Comparison of ENCODE assay signal across 10 cellular contexts in the genomic region with DNA sequence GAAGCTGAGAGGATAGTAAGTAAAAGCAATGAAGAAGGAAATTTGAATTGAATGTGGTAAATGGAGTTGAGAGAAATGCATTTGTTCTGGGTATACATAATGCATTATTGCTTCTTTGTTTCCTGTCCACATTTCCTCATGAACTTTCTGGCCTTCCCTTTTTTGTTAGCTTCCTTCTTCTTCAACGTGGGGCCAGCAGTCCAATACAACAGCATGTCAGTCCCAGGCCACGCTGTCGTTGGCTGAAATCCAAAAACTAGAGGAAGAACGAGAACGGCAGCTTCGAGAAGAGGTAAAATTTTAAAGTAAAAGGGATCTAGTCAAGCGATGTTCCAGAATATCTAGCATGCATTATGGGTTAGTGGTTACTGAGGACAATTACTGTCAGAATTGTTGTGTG.
A peak's percentile ranks its signal among the peaks of the same experiment; 100 is the strongest.
DNase-seq lines count a peak whose midpoint lies in the region; ATAC-seq and TF ChIP-seq lines count a peak whose summit lies in the region.
"Had no signal": no experiment of that assay in that cellular context is flagged by ENCODE, and none has a peak within 500 bp of the region (broad histone marks: within the 10 kb centered on the region; RNA-seq: fewer than 3 reads in every experiment).

No MANE protein-coding gene starts in this region.

- peaks cover 54 to 59% of the 10 kb centered on the region in 2 experiments for H3K4me1 ChIP-seq in neutrophil (ENCODE audit: control insufficient read depth in 1 of 2, insufficient read depth in 1 of 2, low read depth in 1 of 2, low read length in 1 of 2)

- peak overlapping the region; percentile 33 to 45 for H3K4me3 ChIP-seq in neutrophil (ENCODE audit: low read depth in 1 of 2, low read length in 1 of 2)

- DNase-seq in GF-D8 (lab: John Stamatoyannopoulos, UW), result peak; percentile 92
- peak; percentile 82 for DNase-seq in SKM-1 (lab: John Stamatoyannopoulos, UW; ENCODE audit: unreplicated experiment)
- peak in 33 of 42 donors; percentile 11 to 75 (median 40) for DNase-seq in head of caudate nucleus
- DNase-seq: SHP77 treated with DMSO at 0.1 percent for 48 hours; stimulated activated CD4-positive, alpha-beta T cell treated with anti-CD3 and anti-CD28 coated beads, Interleukin-1b, Interleukin-23, amount 100 ng/mL, for 48 hours had no signal

- intact Hi-C loops in head of caudate nucleus (cut with DNase I), result no loop called here

- peak overlapping the region; percentile 85 for H3K27ac ChIP-seq in neutrophil

- ATAC-seq in HG02852 (IDR thresholded peaks at IDR 0.05; ENCODE audit: unreplicated experiment) (no peak), GM19324 (IDR thresholded peaks at IDR 0.05; ENCODE audit: low FRiP score, unreplicated experiment) (no peak), GM21423 (IDR thresholded peaks at IDR 0.05; ENCODE audit: unreplicated experiment) (no peak), HG03039 (IDR thresholded peaks at IDR 0.05; ENCODE audit: unreplicated experiment) (no peak)

- H3K9me3 ChIP-seq in neutrophil, result no peaks in the 10 kb centered on the region

- peak; percentile 11 for TF ChIP-seq CTCF in neutrophil (IDR thresholded peaks at IDR 0.05)

- peaks cover 13% of the 10 kb centered on the region for H3K36me3 ChIP-seq in neutrophil

- no peaks in the 10 kb centered on the region for H3K27me3 ChIP-seq in neutrophil

Comparison
In these comparisons a context has a peak if more than half of its experiments do, and no peak if none do; other contexts are left out.
1. DNase-seq: peak in every context shown above with its lines; median percentile 92 in GF-D8; 82 in SKM-1; 40 in head of caudate nucleus.